ENCODE assay signal across 9 cellular contexts in genomic region chr11:115912484-115912945, GRCh38.
A peak's percentile ranks its signal among the peaks of the same experiment; 100 is the strongest.
DNase-seq lines count a peak whose midpoint lies in the region; ATAC-seq, FAIRE-seq and TF ChIP-seq lines count a peak whose summit lies in the region.
"Had no signal": no experiment of that assay in that cellular context is flagged by ENCODE, and none has a peak within 500 bp of the region (broad histone marks: within the 10 kb centered on the region; RNA-seq: fewer than 3 reads in every experiment).

No MANE protein-coding gene starts in this region.

- POLR2A ChIA-PET in AG04449 (lab: Yijun Ruan, JAX) (no interaction called here), IMR-90 (lab: Charles Lee; ENCODE audit: unreplicated experiment) (no interaction called here)

- H2BK5ac ChIP-seq in IMR-90 (ENCODE audit: low read depth, low read length, poor library complexity, severe bottlenecking): no peak overlapping the region

- no peak overlapping the region for H2BK15ac ChIP-seq in IMR-90 (ENCODE audit: low read depth, low read length)

- H3K14ac ChIP-seq in IMR-90 (replicated peaks; ENCODE audit: low read depth, low read length): no peak overlapping the region

- H2BK120ac ChIP-seq in IMR-90 (ENCODE audit: low read depth, low read length): no peak overlapping the region

- H3K4ac ChIP-seq in IMR-90 (ENCODE audit: low read depth, low read length): no peak overlapping the region

- dilution Hi-C loops in IMR-90 (cut with HindIII; ENCODE audit: low sequenced_read_pairs, unreplicated experiment): no loop called here

- no peak overlapping the region for H3K4me3 Mint-ChIP-seq in activated CD8-positive, alpha-beta memory T cell treated with anti-CD3 and anti-CD28 coated beads, Interleukin-2, amount 10 ng/mL, durations not matched to agents 7 days and 5 days

- H2AK9ac ChIP-seq in IMR-90 (replicated peaks; ENCODE audit: low read depth, low read length, poor library complexity): no peak overlapping the region

- ATAC-seq in GM18868 (IDR thresholded peaks at IDR 0.05; ENCODE audit: unreplicated experiment) (peak; percentile 78), IMR-90 (ENCODE audit: low read depth) (peak; percentile 51)
- no peak for ATAC-seq in activated CD8-positive, alpha-beta memory T cell treated with anti-CD3 and anti-CD28 coated beads, Interleukin-2, amount 10 ng/mL, durations not matched to agents 7 days and 5 days

- H2AK5ac ChIP-seq in IMR-90 (ENCODE audit: low read depth, low read length): no peak overlapping the region

- BruUV-seq in IMR-90 (replicated peaks; lab: Mats Ljungman, UMichigan): no TSS peak

- H3K9ac ChIP-seq in IMR-90 (ENCODE audit: low read depth, low read length): no peak overlapping the region

- no peaks in the 10 kb centered on the region for H3K27me3 ChIP-seq in IMR-90 (ENCODE audit: control insufficient read depth, insufficient read depth, low read length)
- H3K27me3 ChIP-seq in bronchial epithelial cell (ENCODE audit: control insufficient read depth, insufficient read depth, low read length): no peaks in the 10 kb centered on the region

- no peaks in the 10 kb centered on the region; the same call in 1 of the 2 replicates for H3K4me1 ChIP-seq in IMR-90 (ENCODE audit: control insufficient read depth, insufficient read depth, low read length)

- CTCF ChIA-PET in AG04449 (lab: Yijun Ruan, JAX): no interaction called here
- CTCF ChIA-PET in IMR-90 (lab: Yijun Ruan, JAX): no interaction called here
- CTCF ChIA-PET in activated CD8-positive, alpha-beta memory T cell treated with anti-CD3 and anti-CD28 coated beads, Interleukin-2, amount 10 ng/mL, durations not matched to agents 7 days and 5 days (lab: Charles Lee): no interaction called here

- intact Hi-C loops in IMR-90 (cut with micrococcal nuclease): no loop called here

- no peak overlapping the region for H2AFZ ChIP-seq in IMR-90 (replicated peaks; ENCODE audit: low read length, poor library complexity)

- TF ChIP-seq POLR2A in IMR-90 (IDR thresholded peaks at IDR 0.05; ENCODE audit: low read depth, low read length): no peak

- WGBS in IMR-90 (ENCODE audit: extremely low coverage in 2 of 2, insufficient read length in 1 of 2), 2 experiments: no CpG with 5 or more reads among the region's 2 CpGs

- H2BK20ac ChIP-seq in IMR-90 (ENCODE audit: low read depth, low read length): no peak overlapping the region

- FAIRE-seq in bronchial epithelial cell (lab: Jason Lieb, UNC): no peak
- FAIRE-seq: G401.6 had no signal

- H3K36me3 Mint-ChIP-seq in activated CD8-positive, alpha-beta memory T cell treated with anti-CD3 and anti-CD28 coated beads, Interleukin-2, amount 10 ng/mL, durations not matched to agents 7 days and 5 days: no peaks in the 10 kb centered on the region

- H3K9me1 ChIP-seq in IMR-90 (ENCODE audit: insufficient read depth, low read length): no peaks in the 10 kb centered on the region

- DNase-seq in AG04449 (ENCODE audit: low read depth, low spot score) (no peak), IMR-90 (peak; percentile 25), bronchial epithelial cell (ENCODE audit: low read depth) (peak; percentile 34), NCI-H1694 (lab: John Stamatoyannopoulos, UW) (no peak), T1000 (lab: John Stamatoyannopoulos, UW) (no peak)
- DNase-seq in activated CD4-positive, alpha-beta T cell treated with anti-CD3 and anti-CD28 coated beads, Interleukin-2, amount 50 U/mL, for 4 hours: no peak
- no peak for DNase-seq in activated CD8-positive, alpha-beta memory T cell treated with anti-CD3 and anti-CD28 coated beads, Interleukin-2, amount 10 ng/mL, durations not matched to agents 7 days and 5 days

- H3K4me3 ChIP-seq in AG04449 (ENCODE audit: low read depth, low read length): no peak overlapping the region
- H3K4me3 ChIP-seq in IMR-90 (ENCODE audit: insufficient read depth, low read depth, low read length): no peak overlapping the region
- no peak overlapping the region for H3K4me3 ChIP-seq in bronchial epithelial cell (ENCODE audit: low read depth, low read length)

- H3K27ac ChIP-seq in IMR-90 (ENCODE audit: insufficient read depth, low read length): no peak overlapping the region

- H3K4me1 Mint-ChIP-seq in activated CD8-positive, alpha-beta memory T cell treated with anti-CD3 and anti-CD28 coated beads, Interleukin-2, amount 10 ng/mL, durations not matched to agents 7 days and 5 days: no peaks in the 10 kb centered on the region

- no peak overlapping the region for H3K27ac Mint-ChIP-seq in activated CD8-positive, alpha-beta memory T cell treated with anti-CD3 and anti-CD28 coated beads, Interleukin-2, amount 10 ng/mL, durations not matched to agents 7 days and 5 days

- TF ChIP-seq RAD21 in IMR-90 (IDR thresholded peaks at IDR 0.05; ENCODE audit: low read length): peak; percentile 47

- in situ Hi-C loops in IMR-90 (cut with MboI; ENCODE audit: low sequenced_read_pairs): no loop called here

- no peak overlapping the region for H4K91ac ChIP-seq in IMR-90 (ENCODE audit: insufficient read depth, low read depth, low read length)

- H3K79me1 ChIP-seq in IMR-90 (ENCODE audit: low read depth in 1 of 2, low read length in 2 of 2): no peaks in the 10 kb centered on the region

- no peaks in the 10 kb centered on the region for H4K20me1 ChIP-seq in IMR-90 (ENCODE audit: insufficient read depth, low read length)

- H3K9me3 ChIP-seq in IMR-90 (ENCODE audit: control insufficient read depth, insufficient read depth, low read length): no peaks in the 10 kb centered on the region

- no peak overlapping the region for H4K5ac ChIP-seq in IMR-90 (ENCODE audit: low read depth, low read length)

- H3K9me3 Mint-ChIP-seq in activated CD8-positive, alpha-beta memory T cell treated with anti-CD3 and anti-CD28 coated beads, Interleukin-2, amount 10 ng/mL, durations not matched to agents 7 days and 5 days (ENCODE audit: low read depth): no peaks in the 10 kb centered on the region

- no peak overlapping the region for H3K56ac ChIP-seq in IMR-90 (ENCODE audit: extremely low read depth, insufficient read depth, low read length)

- no peak overlapping the region for H4K8ac ChIP-seq in IMR-90 (ENCODE audit: low read depth in 2 of 2, low read length in 2 of 2)

- TF ChIP-seq CTCF in AG04449 (IDR thresholded peaks at IDR 0.05; ENCODE audit: insufficient read depth, low read length, missing control alignments) (peak; percentile 15), IMR-90 (conservative IDR thresholded peaks at IDR 0.05; ENCODE audit: low read depth, low read length) (peak; percentile 35), bronchial epithelial cell (IDR thresholded peaks at IDR 0.05; ENCODE audit: insufficient read depth, low read length, severe bottlenecking) (peak; percentile 39)

- H3K36me3 ChIP-seq in IMR-90 (ENCODE audit: control insufficient read depth, insufficient read depth, low read length) (no peaks in the 10 kb centered on the region), bronchial epithelial cell (ENCODE audit: control insufficient read depth, insufficient read depth, low read length) (no peaks in the 10 kb centered on the region)

- no peak overlapping the region for H3K4me2 ChIP-seq in IMR-90 (ENCODE audit: low read depth, low read length)

- no peak overlapping the region for H3K23ac ChIP-seq in IMR-90 (ENCODE audit: low read depth, low read length)

- no peaks in the 10 kb centered on the region for H3K27me3 Mint-ChIP-seq in activated CD8-positive, alpha-beta memory T cell treated with anti-CD3 and anti-CD28 coated beads, Interleukin-2, amount 10 ng/mL, durations not matched to agents 7 days and 5 days

- H3K18ac ChIP-seq in IMR-90 (ENCODE audit: low read depth, low read length): no peak overlapping the region

TF ChIP-seq in IMR-90, 13 proteins besides CTCF, POLR2A, EP300 and RAD21:
- TF ChIP-seq SMC3 (IDR thresholded peaks at IDR 0.05; ENCODE audit: low read depth, low read length): 0 out of 2 replicates have a peak, but pooled peaks have one; percentile 6
- no peak for TF ChIP-seq USF2 (IDR thresholded peaks at IDR 0.05; ENCODE audit: low read depth, low read length)
TF ChIP-seq in IMR-90: peak in this region for 1.

Comparison
In these comparisons a context has a peak if more than half of its experiments do, and no peak if none do; other contexts are left out.
1. DNase-seq: peak in IMR-90 (single experiment) and bronchial epithelial cell (single experiment); none in AG04449 (single experiment), activated CD4-positive, alpha-beta T cell treated with anti-CD3 and anti-CD28 coated beads, Interleukin-2, amount 50 U/mL, for 4 hours (0 of 2), activated CD8-positive, alpha-beta memory T cell treated with anti-CD3 and anti-CD28 coated beads, Interleukin-2, amount 10 ng/mL, durations not matched to agents 7 days and 5 days (single experiment), NCI-H1694 (single experiment) and T1000 (single experiment).
2. Peak in every context shown above with its lines, with median percentiles within 50 percentile points of each other: CTCF ChIP-seq.